In the genomic region with DNA sequence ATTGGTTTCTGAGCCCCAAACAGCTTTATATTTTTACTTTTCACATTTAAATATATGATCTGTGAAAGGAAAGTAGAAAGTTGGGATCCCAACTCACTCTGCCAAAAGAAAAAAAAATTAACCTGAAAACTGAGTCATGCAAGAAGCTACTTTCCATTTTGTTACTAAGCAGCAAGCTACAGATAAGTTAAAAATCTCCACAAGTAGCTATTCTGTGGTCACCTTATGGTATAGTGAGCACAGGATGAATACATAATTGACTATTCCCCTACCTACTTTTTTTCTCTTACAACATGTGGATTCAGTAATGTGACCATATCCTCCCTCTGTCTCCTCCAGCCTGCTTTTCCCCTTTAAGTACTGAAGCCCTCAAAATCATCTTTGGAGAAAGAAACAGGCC, we compare ENCODE assay signal across 15 cellular contexts. TPM values are rescaled to one million over a fixed set of nuclear protein-coding genes. Genes with fewer than 3 reads are reported as not detected.
A peak's percentile ranks its signal among the peaks of the same experiment; 100 is the strongest.
DNase-seq lines count a peak whose midpoint lies in the region; ATAC-seq and TF ChIP-seq lines count a peak whose summit lies in the region.
"Had no signal": no experiment of that assay in that cellular context is flagged by ENCODE, and none has a peak within 500 bp of the region (broad histone marks: within the 10 kb centered on the region; RNA-seq: fewer than 3 reads in every experiment).

No MANE protein-coding gene starts in this region.

- peaks cover 5% of the 10 kb centered on the region for H3K27me3 Mint-ChIP-seq in activated CD8-positive, alpha-beta T cell treated with anti-CD3 and anti-CD28 coated beads for 36 hours

- POLR2A ChIA-PET in activated CD8-positive, alpha-beta T cell treated with anti-CD3 and anti-CD28 coated beads for 36 hours (lab: Charles Lee), result no interaction called here

- peaks cover 4% of the 10 kb centered on the region for H3K36me3 Mint-ChIP-seq in activated CD8-positive, alpha-beta T cell treated with anti-CD3 and anti-CD28 coated beads for 36 hours (ENCODE audit: low read depth)

- H3K4me3 Mint-ChIP-seq in activated CD8-positive, alpha-beta T cell treated with anti-CD3 and anti-CD28 coated beads for 36 hours, result no peak overlapping the region
- H3K4me3 Mint-ChIP-seq: activated naive CD8-positive, alpha-beta T cell treated with anti-CD3 and anti-CD28 coated beads, Interleukin-2, amount 50 U/mL, for 24 hours; naive thymus-derived CD8-positive, alpha-beta T cell had no signal

- DNase-seq in amniotic epithelial cell (ENCODE audit: low read depth) (peak; percentile 10), middle frontal gyrus (ENCODE audit: extremely low spot score, low spot score) (no peak), HuH-7 (ENCODE audit: low spot score) (no peak)
- DNase-seq in activated CD8-positive, alpha-beta T cell treated with anti-CD3 and anti-CD28 coated beads for 36 hours, result no peak
- DNase-seq: activated CD8-positive, alpha-beta memory T cell treated with anti-CD3 and anti-CD28 coated beads, Interleukin-2, amount 50 U/mL, for 4 hours; activated naive CD8-positive, alpha-beta T cell treated with anti-CD3 and anti-CD28 coated beads, Interleukin-2, amount 50 U/mL, for 24 hours; EL; naive thymus-derived CD8-positive, alpha-beta T cell; NCI-H526; Right ventricle myocardium superior had no signal

- H3K27ac Mint-ChIP-seq in activated CD8-positive, alpha-beta T cell treated with anti-CD3 and anti-CD28 coated beads for 36 hours, result no peak overlapping the region
- H3K27ac Mint-ChIP-seq: activated naive CD8-positive, alpha-beta T cell treated with anti-CD3 and anti-CD28 coated beads, Interleukin-2, amount 50 U/mL, for 24 hours; naive thymus-derived CD8-positive, alpha-beta T cell had no signal

- peak; percentile 94 for ATAC-seq in GM18861 (IDR thresholded peaks at IDR 0.05; ENCODE audit: unreplicated experiment)
- ATAC-seq in GM21576 (IDR thresholded peaks at IDR 0.05; ENCODE audit: unreplicated experiment), result peak; percentile 55
- peak; percentile 74 for ATAC-seq in HG03066 (IDR thresholded peaks at IDR 0.05; ENCODE audit: low read depth, unreplicated experiment)
- ATAC-seq in HG03045 (IDR thresholded peaks at IDR 0.05; ENCODE audit: unreplicated experiment), result no peak
- ATAC-seq in activated CD8-positive, alpha-beta T cell treated with anti-CD3 and anti-CD28 coated beads for 36 hours, result no peak
- ATAC-seq: activated naive CD8-positive, alpha-beta T cell treated with anti-CD3 and anti-CD28 coated beads, Interleukin-2, amount 50 U/mL, for 24 hours; naive thymus-derived CD8-positive, alpha-beta T cell had no signal

- CTCF ChIA-PET in activated CD8-positive, alpha-beta T cell treated with anti-CD3 and anti-CD28 coated beads for 36 hours (lab: Charles Lee), result interaction anchor here (1.4 kb wide), 1 partner anchor 128 kb away, joined by 7 read pairs; no protein-coding TSS in a partner anchor

- no peaks in the 10 kb centered on the region for H3K4me1 Mint-ChIP-seq in activated CD8-positive, alpha-beta T cell treated with anti-CD3 and anti-CD28 coated beads for 36 hours (ENCODE audit: low read depth)

- TF ChIP-seq CTCF in activated CD8-positive, alpha-beta T cell treated with anti-CD3 and anti-CD28 coated beads for 36 hours (IDR thresholded peaks at IDR 0.05), result no peak

- intact Hi-C loops in activated CD8-positive, alpha-beta T cell treated with anti-CD3 and anti-CD28 coated beads for 36 hours (cut with micrococcal nuclease), result no loop called here

- H3K9me3 Mint-ChIP-seq in activated CD8-positive, alpha-beta T cell treated with anti-CD3 and anti-CD28 coated beads for 36 hours, result peaks cover 6% of the 10 kb centered on the region

RNA-seq across cellular contexts. Expression of a gene that starts 30.3 kb away (rescaled TPM):
- total RNA-seq in activated CD8-positive, alpha-beta T cell treated with anti-CD3 and anti-CD28 coated beads for 36 hours, result 10 to 100 TPM; 21.0 to 24.4 TPM

RNA-seq across cellular contexts. Expression of a gene that starts 44.1 kb away (rescaled TPM):
- total RNA-seq in activated CD8-positive, alpha-beta T cell treated with anti-CD3 and anti-CD28 coated beads for 36 hours, result not detected
- total RNA-seq: dermis microvascular lymphatic vessel endothelial cell; naive thymus-derived CD8-positive, alpha-beta T cell; Right ventricle myocardium superior had no signal

Comparison
In these comparisons a context has a peak if more than half of its experiments do, and no peak if none do; other contexts are left out.
1. ATAC-seq: peak in GM18861 (single experiment), GM21576 (single experiment) and HG03066 (single experiment); none in HG03045 (single experiment) and activated CD8-positive, alpha-beta T cell treated with anti-CD3 and anti-CD28 coated beads for 36 hours (single experiment).